Comparison of ENCODE assay signal across 8 cellular contexts in genomic region chrX:46903458-46904242, GRCh38. TPM values are rescaled to one million over a fixed set of nuclear protein-coding genes. Genes with fewer than 3 reads are reported as not detected.
DNase-seq lines count a peak whose midpoint lies in the region; ATAC-seq and TF ChIP-seq lines count a peak whose summit lies in the region.

No MANE protein-coding gene starts in this region.

- H3K27me3 ChIP-seq in colonic mucosa: no peaks in the 10 kb centered on the region
- H3K27me3 ChIP-seq in layer of hippocampus (ENCODE audit: control insufficient read depth, insufficient read depth, low read length): no peaks in the 10 kb centered on the region

- ATAC-seq in GM18870 (IDR thresholded peaks at IDR 0.05; ENCODE audit: unreplicated experiment): peak; percentile 87
- ATAC-seq in HG03175 (IDR thresholded peaks at IDR 0.05; ENCODE audit: unreplicated experiment): peak; percentile 91
- peak; percentile 71 to 97 for ATAC-seq in activated CD4-positive, CD25-positive, alpha-beta regulatory T cell treated with anti-CD3 and anti-CD28 coated beads, Interleukin-2, amount 50 U/mL, for 24 hours

- H3K27ac ChIP-seq in colonic mucosa: no peak overlapping the region
- H3K27ac ChIP-seq in layer of hippocampus (ENCODE audit: low read depth, low read length): peak overlapping the region; percentile 46

- no peaks in the 10 kb centered on the region for H3K36me3 ChIP-seq in colonic mucosa

- H3K4me1 ChIP-seq in colonic mucosa: no peaks in the 10 kb centered on the region

- TF ChIP-seq CTCF in colonic mucosa (IDR thresholded peaks at IDR 0.05): peak; percentile 64

- DNase-seq in AG08396 (ENCODE audit: low spot score) (peak; percentile 82), NCI-H2196 treated with DMSO at 0.1 percent for 48 hours (lab: John Stamatoyannopoulos, UW; ENCODE audit: unreplicated experiment) (peak; percentile 54), colonic mucosa (peak; percentile 72)
- DNase-seq in stimulated activated CD4-positive, alpha-beta T cell treated with anti-CD3 and anti-CD28 coated beads, Interleukin-1b, Interleukin-23, amount 100 ng/mL, for 48 hours: peak; percentile 47

- no peaks in the 10 kb centered on the region for H3K9me3 ChIP-seq in colonic mucosa

- peak overlapping the region; percentile 33 for H3K4me3 ChIP-seq in colonic mucosa

- intact Hi-C loops in colonic mucosa (cut with DNase I): loop anchor here (5.0 kb wide), 2 partner anchors 79 to 129 kb away; no protein-coding TSS in a partner anchor

- H3K9ac ChIP-seq in colonic mucosa (ENCODE audit: low read depth in 2 of 2, low read length in 2 of 2): no peak overlapping the region

RNA-seq across cellular contexts. Expression of gene JADE3, which starts 8.6 kb away (rescaled TPM):
- total RNA-seq in colonic mucosa: 1 to 10 TPM; 7.7 to 8.0 TPM
